ENCODE assay signal across 1 cellular context in the genomic region with DNA sequence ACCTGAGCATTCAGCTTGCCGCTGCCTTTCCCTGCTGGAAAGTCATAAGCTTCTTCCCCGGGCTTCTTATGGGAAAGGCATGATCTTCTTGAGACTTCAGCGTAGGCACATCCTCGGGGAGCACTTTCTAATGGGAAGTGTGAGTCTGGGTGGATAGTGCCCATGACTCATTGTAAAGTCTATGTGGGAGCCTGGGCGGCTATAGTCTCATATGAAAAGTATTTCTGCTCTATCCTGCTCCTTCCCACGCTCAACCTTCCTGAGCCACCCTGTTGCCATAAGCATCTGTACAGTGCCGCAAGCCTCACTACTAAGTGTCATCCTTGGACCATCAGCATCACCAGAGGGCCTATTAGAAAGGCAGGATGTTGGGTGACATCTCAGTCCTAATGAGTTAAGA.
TF ChIP-seq lines count a peak whose summit lies in the region.

No MANE protein-coding gene starts in this region.

TF ChIP-seq in endothelial cell of umbilical vein, 7 proteins besides CTCF, POLR2A, EP300 and RAD21:
- TF ChIP-seq GATA2 (IDR thresholded peaks at IDR 0.05; ENCODE audit: insufficient read depth, insufficient read length, low read depth, low read length) (peak; percentile 44), EZH2 (IDR thresholded peaks at IDR 0.05; ENCODE audit: borderline replicate concordance, low read depth, low read length, severe bottlenecking) (no peak), POLR2AphosphoS5 (IDR thresholded peaks at IDR 0.05; ENCODE audit: insufficient read depth, low read depth, low read length) (peak; percentile 41), JUN (IDR thresholded peaks at IDR 0.05; ENCODE audit: borderline replicate concordance, insufficient read depth, insufficient read length, low read depth) (peak; percentile 80), MYC (IDR thresholded peaks at IDR 0.05; ENCODE audit: low read depth, low read length) (no peak), FOS (IDR thresholded peaks at IDR 0.05; ENCODE audit: borderline replicate concordance, insufficient read depth, low read length) (peak; percentile 93)
